Comparison of ENCODE assay signal across 22 cellular contexts in genomic region chr2:72543527-72544216, GRCh38.
DNase-seq lines count a peak whose midpoint lies in the region; ATAC-seq, FAIRE-seq and TF ChIP-seq lines count a peak whose summit lies in the region.
"Had no signal": no experiment of that assay in that cellular context is flagged by ENCODE, and none has a peak within 500 bp of the region (broad histone marks: within the 10 kb centered on the region; RNA-seq: fewer than 3 reads in every experiment).

No MANE protein-coding gene starts in this region.

- TF ChIP-seq POLR2A in H54 (IDR thresholded peaks at IDR 0.05; ENCODE audit: low read depth, low read length) (no peak), right lobe of liver (IDR thresholded peaks at IDR 0.05) (no peak), stomach (IDR thresholded peaks at IDR 0.05) (no peak)

- H3K36me3 ChIP-seq in right lobe of liver (no peaks in the 10 kb centered on the region), stomach (no peaks in the 10 kb centered on the region)

- no peak for TF ChIP-seq EP300 in stomach (IDR thresholded peaks at IDR 0.05)

- WGBS in right lobe of liver (ENCODE audit: insufficient coverage, low coverage, low lambda C conversion rate, missing lambda C conversion rate), result 52% methylated on average over 3 of the region's 3 CpGs
- WGBS in stomach, 5 donors, result 50 to 61% (median 55%) methylated on average over 3 of the region's 3 CpGs

- H3K9me3 ChIP-seq in right lobe of liver, result no peaks in the 10 kb centered on the region
- no peaks in the 10 kb centered on the region for H3K9me3 ChIP-seq in stomach
- H3K9me3 ChIP-seq: A549 had no signal

- TF ChIP-seq CTCF in right lobe of liver (IDR thresholded peaks at IDR 0.05) (no peak), stomach (IDR thresholded peaks at IDR 0.05) (no peak)

- H3K4me3 ChIP-seq in right lobe of liver (no peak overlapping the region), stomach (no peak overlapping the region)
- H3K4me3 ChIP-seq: A549 had no signal

- no peak for DNase-seq in H54 (ENCODE audit: insufficient read length, low spot score)
- DNase-seq in OCI-M1 (lab: John Stamatoyannopoulos, UW), result peak; percentile 89
- peak; percentile 53 for DNase-seq in dermis blood vessel endothelial cell
- no peak for DNase-seq in right lobe of liver
- no peak for DNase-seq in NCI-H82 treated with DMSO at 0.1 percent for 48 hours (lab: John Stamatoyannopoulos, UW; ENCODE audit: unreplicated experiment)
- no peak for DNase-seq in NCI-H1048 (lab: John Stamatoyannopoulos, UW)
- DNase-seq in stomach, result no peak
- DNase-seq: DMS79, H9, HFFc6, NCI-H1092 treated with DMSO at 0.1 percent for 48 hours, NCI-H1436 treated with DMSO at 0.1 percent for 48 hours, NCI-H1930, NCI-H226, NCI-H510A treated with DMSO at 0.1 percent for 48 hours, NCI-H774, SW 1271 had no signal

- intact Hi-C loops in right lobe of liver (cut with DNase I) (no loop called here), stomach (cut with DNase I; ENCODE audit: low total_unique reads) (no loop called here)

- H3K27me3 ChIP-seq in right lobe of liver (no peaks in the 10 kb centered on the region), stomach (no peaks in the 10 kb centered on the region)

- H3K4me1 ChIP-seq in right lobe of liver (peaks cover 0 to 11% (median 0%) of the 10 kb centered on the region in 4 donors), stomach (peaks cover 0 to 6% (median 0%) of the 10 kb centered on the region in 4 donors)

- ATAC-seq in right lobe of liver, result peak in 3 of 4 donors; percentile 16 to 66 (median 29)
- ATAC-seq in GM21717 (IDR thresholded peaks at IDR 0.05; ENCODE audit: unreplicated experiment), result no peak
- ATAC-seq: A549 had no signal

- FAIRE-seq in H54 (lab: Jason Lieb, UNC), result peak; percentile 61
- FAIRE-seq: A549, GM19239, HTR-8/SVneo, RCC 7860 had no signal

- H3K27ac ChIP-seq in right lobe of liver (no peak overlapping the region), stomach (no peak overlapping the region)
- H3K27ac ChIP-seq: A549 had no signal

Comparison
In these comparisons a context has a peak if more than half of its experiments do, and no peak if none do; other contexts are left out.
1. DNase-seq: peak in OCI-M1 (single experiment) and dermis blood vessel endothelial cell (single experiment); none in H54 (single experiment), right lobe of liver (0 of 3), NCI-H82 treated with DMSO at 0.1 percent for 48 hours (single experiment), NCI-H1048 (single experiment) and stomach (single experiment).